21 cellular contexts compared by ENCODE assay signal in genomic region chr7:50513166-50513871, GRCh38. TPM values are rescaled to one million over a fixed set of nuclear protein-coding genes. Genes with fewer than 3 reads are reported as not detected.
A peak's percentile ranks its signal among the peaks of the same experiment; 100 is the strongest.
DNase-seq lines count a peak whose midpoint lies in the region; ATAC-seq, FAIRE-seq and TF ChIP-seq lines count a peak whose summit lies in the region.
"Had no signal": no experiment of that assay in that cellular context is flagged by ENCODE, and none has a peak within 500 bp of the region (broad histone marks: within the 10 kb centered on the region; RNA-seq: fewer than 3 reads in every experiment).

No MANE protein-coding gene starts in this region.

- H3K4ac ChIP-seq in H1 (replicated peaks; ENCODE audit: insufficient read length, low read depth, low read length), result no peak overlapping the region

- no peak overlapping the region for H4K91ac ChIP-seq in H1 (replicated peaks; ENCODE audit: insufficient read length, low read length)

- H3K4me3 Mint-ChIP-seq in stimulated activated effector memory CD8-positive, alpha-beta T cell treated with anti-CD3 and anti-CD28 coated beads, Interleukin-12 subunit alpha, Interleukin-12 subunit beta, amount 100 ng/mL, for 72 hours, result no peak overlapping the region

- TF ChIP-seq RAD21 in Ishikawa (IDR thresholded peaks at IDR 0.05; ENCODE audit: low read depth) (no peak), H1 (IDR thresholded peaks at IDR 0.05 in 1 of 2, conservative IDR thresholded peaks at IDR 0.05 in 1 of 2; ENCODE audit: low read depth in 2 of 2, low read length in 2 of 2) (no peak)

- no peaks in the 10 kb centered on the region for H3K4me1 ChIP-seq in H1 (replicated peaks in 1 of 4; ENCODE audit: control insufficient read depth in 3 of 4, insufficient read depth in 4 of 4, low read length in 3 of 4)
- peaks cover 0 to 2% of the 10 kb centered on the region in 2 donors for H3K4me1 ChIP-seq in lung (ENCODE audit: control insufficient read depth in 2 of 2, insufficient read depth in 2 of 2, low read length in 2 of 2)
- H3K4me1 ChIP-seq in spleen, result no peaks in the 10 kb centered on the region
- H3K4me1 ChIP-seq in osteoblast (ENCODE audit: insufficient read depth, low read length), result no peaks in the 10 kb centered on the region

- no peak overlapping the region for H3K23ac ChIP-seq in H1 (ENCODE audit: insufficient read length)

- H2BK120ac ChIP-seq in H1 (replicated peaks; ENCODE audit: low read depth, low read length), result no peak overlapping the region

- no peak overlapping the region for H3K27ac ChIP-seq in H1 (ENCODE audit: low read depth, low read length)
- no peak overlapping the region for H3K27ac ChIP-seq in lung (ENCODE audit: low read depth in 1 of 2, low read length in 1 of 2)
- no peak overlapping the region for H3K27ac ChIP-seq in spleen
- H3K27ac ChIP-seq in osteoblast (ENCODE audit: low read depth, low read length), result no peak overlapping the region

- H2BK15ac ChIP-seq in H1 (ENCODE audit: low read length), result no peak overlapping the region

- ATAC-seq in lung (ENCODE audit: insufficient read depth, low FRiP score), result no peak
- ATAC-seq in stimulated activated effector memory CD8-positive, alpha-beta T cell treated with anti-CD3 and anti-CD28 coated beads, Interleukin-12 subunit alpha, Interleukin-12 subunit beta, amount 100 ng/mL, for 72 hours, result no peak
- ATAC-seq: HCT116 had no signal

- peak overlapping the region; percentile 76 for H2AFZ ChIP-seq in H1 (ENCODE audit: low read length)
- no peak overlapping the region for H2AFZ ChIP-seq in osteoblast (ENCODE audit: low read length)

- no peaks in the 10 kb centered on the region for H3K36me3 ChIP-seq in H1 (ENCODE audit: control insufficient read depth in 2 of 4, insufficient read depth in 4 of 4, low read length in 3 of 4)
- no peaks in the 10 kb centered on the region for H3K36me3 ChIP-seq in lung (ENCODE audit: control insufficient read depth in 2 of 2, insufficient read depth in 2 of 2, low read length in 2 of 2)
- H3K36me3 ChIP-seq in spleen, result no peaks in the 10 kb centered on the region
- no peaks in the 10 kb centered on the region for H3K36me3 ChIP-seq in osteoblast (ENCODE audit: insufficient read depth, low read length)
- H3K36me3 ChIP-seq: MG63 had no signal

- CTCF ChIA-PET in H1 (lab: Charles Lee; ENCODE audit: partially characterized antibody), result interaction anchor here (0.7 to 1.5 kb wide), 4 partner anchors 38 to 546 kb away, joined by 3 to 4 read pairs (median 4); no protein-coding TSS in a partner anchor

- no peak overlapping the region for H3K9ac ChIP-seq in H1 (replicated peaks in 1 of 4; ENCODE audit: extremely low read depth in 1 of 4, low read depth in 3 of 4, low read length in 3 of 4)

- 88% methylated on average over 14 of the region's 14 CpGs; no CpG with 5 or more reads in 1 of the 2 experiments for WGBS in H1 (ENCODE audit: extremely low coverage in 1 of 2, insufficient coverage in 1 of 2, insufficient read length in 1 of 2, insufficient replicate concordance in 2 of 2, low coverage in 1 of 2, low lambda C conversion rate in 2 of 2, missing lambda C conversion rate in 1 of 2), 2 experiments
- 93 to 94% methylated on average over 14 of the region's 14 CpGs for WGBS in lung, 2 donors
- WGBS in spleen, 5 donors, result 87 to 95% (median 93%) methylated on average over 12 to 14 of the region's 14 CpGs

- no peak overlapping the region for H3K18ac ChIP-seq in H1 (ENCODE audit: extremely low read depth, low read length)

- no peak overlapping the region for H2BK5ac ChIP-seq in H1 (ENCODE audit: low read depth, low read length)

- H4K20me1 ChIP-seq in H1 (replicated peaks in 1 of 2; ENCODE audit: control insufficient read depth in 1 of 2, insufficient read depth in 2 of 2, low read length in 2 of 2) (no peaks in the 10 kb centered on the region), osteoblast (ENCODE audit: insufficient read depth, low read length) (no peaks in the 10 kb centered on the region)

- no peak overlapping the region; the same call in 1 of the 2 replicates for H4K8ac ChIP-seq in H1 (ENCODE audit: extremely low read depth, insufficient read depth, low read length)

- H2AK5ac ChIP-seq in H1 (ENCODE audit: low read depth, low read length), result no peak overlapping the region

- no peaks in the 10 kb centered on the region for H3K9me3 ChIP-seq in H1 (ENCODE audit: insufficient read depth in 2 of 2, low read depth in 1 of 2, low read length in 1 of 2)
- H3K9me3 ChIP-seq in lung (ENCODE audit: control insufficient read depth in 2 of 2, insufficient read depth in 1 of 2, low read length in 1 of 2), result peaks cover 0 to 3% of the 10 kb centered on the region in 2 donors
- peaks cover 0 to 10% (median 2%) of the 10 kb centered on the region in 8 donors for H3K9me3 ChIP-seq in spleen
- no peaks in the 10 kb centered on the region for H3K9me3 ChIP-seq in osteoblast (ENCODE audit: low read depth, low read length)
- H3K9me3 ChIP-seq: BE2C, MG63 had no signal

- H2BK12ac ChIP-seq in H1 (ENCODE audit: low read depth, low read length), result no peak overlapping the region

- H3K9me3 Mint-ChIP-seq in stimulated activated effector memory CD8-positive, alpha-beta T cell treated with anti-CD3 and anti-CD28 coated beads, Interleukin-12 subunit alpha, Interleukin-12 subunit beta, amount 100 ng/mL, for 72 hours, result no peaks in the 10 kb centered on the region

- H4K5ac ChIP-seq in H1 (ENCODE audit: insufficient read length, low read depth, low read length), result no peak overlapping the region

- no peaks in the 10 kb centered on the region for H3K36me3 Mint-ChIP-seq in stimulated activated effector memory CD8-positive, alpha-beta T cell treated with anti-CD3 and anti-CD28 coated beads, Interleukin-12 subunit alpha, Interleukin-12 subunit beta, amount 100 ng/mL, for 72 hours

- TF ChIP-seq CTCF in H1 (IDR thresholded peaks at IDR 0.05; ENCODE audit: control extremely low read depth in 1 of 3, insufficient read depth in 1 of 3, low read depth in 1 of 3, low read length in 3 of 3) (no peak), lung (IDR thresholded peaks at IDR 0.05; ENCODE audit: control extremely low read depth, extremely low read depth) (no peak), spleen (IDR thresholded peaks at IDR 0.05 in 8 of 11, conservative IDR thresholded peaks at IDR 0.05 in 3 of 11) (no peak), osteoblast (IDR thresholded peaks at IDR 0.05; ENCODE audit: extremely low read depth, low read depth, low read length) (no peak)

- H3K27ac Mint-ChIP-seq in stimulated activated effector memory CD8-positive, alpha-beta T cell treated with anti-CD3 and anti-CD28 coated beads, Interleukin-12 subunit alpha, Interleukin-12 subunit beta, amount 100 ng/mL, for 72 hours, result no peak overlapping the region

- DNase-seq in H1 (ENCODE audit: low read depth in 1 of 2, low spot score in 2 of 2) (no peak), lung (ENCODE audit: low spot score) (peak; percentile 11), spleen (peak; percentile 52), NCI-H2029 treated with DMSO at 0.1 percent for 48 hours (lab: John Stamatoyannopoulos, UW) (no peak), NCI-H2227 (lab: John Stamatoyannopoulos, UW; ENCODE audit: unreplicated experiment) (no peak), osteoblast (ENCODE audit: insufficient read length, low spot score, missing footprints) (no peak)
- DNase-seq in stimulated activated effector memory CD8-positive, alpha-beta T cell treated with anti-CD3 and anti-CD28 coated beads, Interleukin-12 subunit alpha, Interleukin-12 subunit beta, amount 100 ng/mL, for 72 hours (ENCODE audit: low spot score in 2 of 2), result no peak
- DNase-seq: BE2C, DMS153, EL, KG1, MG63, NCI-H1105, NCI-H1930, NCI-H2171 treated with DMSO at 0.1 percent for 48 hours, NCI-H510A, SHP77 treated with DMSO at 0.1 percent for 48 hours had no signal

- no peak overlapping the region for H3K14ac ChIP-seq in H1 (ENCODE audit: insufficient read length)

- H3K27me3 ChIP-seq in H1 (replicated peaks in 1 of 4; ENCODE audit: control insufficient read depth in 3 of 4, extremely low read depth in 1 of 4, insufficient read depth in 3 of 4, low read length in 3 of 4), result no peaks in the 10 kb centered on the region; a peak in 1 of 7 replicates
- H3K27me3 ChIP-seq in lung (ENCODE audit: control insufficient read depth, insufficient read depth), result no peaks in the 10 kb centered on the region
- H3K27me3 ChIP-seq in spleen (replicated peaks in 1 of 7), result peaks cover 0 to 9% (median 0%) of the 10 kb centered on the region in 7 donors
- H3K27me3 ChIP-seq in osteoblast (ENCODE audit: insufficient read depth, low read length), result peaks cover 10% of the 10 kb centered on the region
- H3K27me3 ChIP-seq: BE2C, MG63 had no signal

- H3K79me1 ChIP-seq in H1 (ENCODE audit: low read depth, low read length), result no peaks in the 10 kb centered on the region

- no peak for FAIRE-seq in H1 (lab: Jason Lieb, UNC)

- H3K23me2 ChIP-seq in H1 (ENCODE audit: low read depth, low read length), result no peaks in the 10 kb centered on the region

- H3K79me2 ChIP-seq in H1 (ENCODE audit: control insufficient read depth in 1 of 2, insufficient read depth in 2 of 2, low read length in 2 of 2), result no peaks in the 10 kb centered on the region
- H3K79me2 ChIP-seq in osteoblast (ENCODE audit: insufficient read depth, low read length), result no peaks in the 10 kb centered on the region

- no peak for TF ChIP-seq EP300 in Ishikawa (IDR thresholded peaks at IDR 0.05; ENCODE audit: borderline replicate concordance)
- TF ChIP-seq EP300 in H1 (IDR thresholded peaks at IDR 0.05; ENCODE audit: borderline replicate concordance in 1 of 2, low read depth in 2 of 2, low read length in 2 of 2), result no peak

- intact Hi-C loops in spleen (cut with DNase I; ENCODE audit: low total_unique reads), result no loop called here

- TF ChIP-seq POLR2A in H1 (IDR thresholded peaks at IDR 0.05; ENCODE audit: control extremely low read depth in 1 of 2, low read depth in 2 of 2, low read length in 2 of 2), result no peak
- no peak for TF ChIP-seq POLR2A in spleen (IDR thresholded peaks at IDR 0.05)

- POLR2A ChIA-PET in H1 (lab: Charles Lee; ENCODE audit: partially characterized antibody), result no interaction called here

- no peak overlapping the region for H3K56ac ChIP-seq in H1 (replicated peaks; ENCODE audit: insufficient read length, low read depth, low read length)

- no peaks in the 10 kb centered on the region for H3K4me1 Mint-ChIP-seq in stimulated activated effector memory CD8-positive, alpha-beta T cell treated with anti-CD3 and anti-CD28 coated beads, Interleukin-12 subunit alpha, Interleukin-12 subunit beta, amount 100 ng/mL, for 72 hours

- H3K4me2 ChIP-seq in H1 (ENCODE audit: insufficient read depth in 1 of 2, low read depth in 2 of 2, low read length in 2 of 2) (no peak overlapping the region), osteoblast (ENCODE audit: insufficient read depth, low read length) (no peak overlapping the region)

- no peak overlapping the region for H2BK20ac ChIP-seq in H1 (ENCODE audit: low read length)

- H3K4me3 ChIP-seq in H1 (ENCODE audit: extremely low read depth in 1 of 4, insufficient read depth in 2 of 4, low read depth in 3 of 4, low read length in 4 of 4) (no peak overlapping the region), lung (no peak overlapping the region), spleen (no peak overlapping the region), osteoblast (ENCODE audit: insufficient read depth, low read length) (no peak overlapping the region)
- H3K4me3 ChIP-seq: MG63 had no signal

RNA-seq across cellular contexts. Expression of gene DDC, which starts 51.9 kb away (rescaled TPM):
- total RNA-seq in H1 (2021; fragmentation: NEBNext Ultra II Directional; extraction: Animal tissue kit (Norgen Biotek cat#: 25700)), result not detected in 2 replicates
- polyA plus RNA-seq in H1 (2011; rRNA removed), result 0.05 TPM in 1 of 2 replicates, not detected in the other
- not detected for polyA plus RNA-seq in H1 (2011; cell fraction: cytosol; rRNA removed)
- polyA plus RNA-seq in H1 (2011; cell fraction: nucleus; rRNA removed), result 0.13 TPM
- polyA plus RNA-seq in H1 (2012, experiment 1 of 2), result not detected in 4 replicates
- polyA plus RNA-seq in H1 (2012, experiment 2 of 2), result not detected
- polyA plus RNA-seq in H1 (2013, experiment 1 of 2), result 0.10 TPM
- not detected for polyA plus RNA-seq in H1 (2013, experiment 2 of 2)
- polyA minus RNA-seq in H1 (2011; rRNA and poly(A)+ RNA removed), result not detected in 2 replicates
- not detected for polyA minus RNA-seq in H1 (2011; cell fraction: cytosol; rRNA and poly(A)+ RNA removed)
- polyA minus RNA-seq in H1 (2011; cell fraction: nucleus; rRNA and poly(A)+ RNA removed), result not detected
- total RNA-seq in lung, result 1 to 10 TPM; 2.1 to 3.1 TPM
- polyA plus RNA-seq in lung, result 1 to 10 TPM in 1 of 2 donors, under 1 TPM in 1; 0.23 to 1.2 TPM
- under 1 TPM in 3 of 7 donors, not detected in 4; 0.26 to 0.55 (median 0.51) TPM for total RNA-seq in spleen
- polyA plus RNA-seq in spleen, result under 1 TPM; 0.03 to 0.32 (median 0.13) TPM
- not detected in 2 replicates for total RNA-seq in osteoblast
- total RNA-seq: HT1080 had no signal
- polyA plus RNA-seq: AG04450 had no signal

Comparison
In these comparisons a context has a peak if more than half of its experiments do, and no peak if none do; other contexts are left out.
1. DNase-seq: peak in lung (single experiment) and spleen (single experiment); none in H1 (0 of 2), NCI-H2029 treated with DMSO at 0.1 percent for 48 hours (single experiment), stimulated activated effector memory CD8-positive, alpha-beta T cell treated with anti-CD3 and anti-CD28 coated beads, Interleukin-12 subunit alpha, Interleukin-12 subunit beta, amount 100 ng/mL, for 72 hours (0 of 2), NCI-H2227 (single experiment) and osteoblast (single experiment).